In genomic region chr17:67575325-67575724, GRCh38 we compare ENCODE assay signal across 10 cellular contexts.
A peak's percentile ranks its signal among the peaks of the same experiment; 100 is the strongest.
DNase-seq lines count a peak whose midpoint lies in the region; ATAC-seq, FAIRE-seq and TF ChIP-seq lines count a peak whose summit lies in the region.
"Had no signal": no experiment of that assay in that cellular context is flagged by ENCODE, and none has a peak within 500 bp of the region (broad histone marks: within the 10 kb centered on the region; RNA-seq: fewer than 3 reads in every experiment).

No MANE protein-coding gene starts in this region.

- no peaks in the 10 kb centered on the region for H3K36me3 ChIP-seq in K562 (ENCODE audit: control insufficient read depth, insufficient read depth, low read length)

- H4K20me1 ChIP-seq in K562 (replicated peaks; ENCODE audit: control insufficient read depth, insufficient read depth, low read length) = no peaks in the 10 kb centered on the region; the same call in 1 of the 2 replicates

- ATAC-seq in GM18867 (IDR thresholded peaks at IDR 0.05; ENCODE audit: unreplicated experiment) = peak; percentile 40
- peak; percentile 45; the same call in 2 of the 3 replicates for ATAC-seq in K562
- ATAC-seq in Right ventricle myocardium superior (ENCODE audit: poor library complexity) = no peak

- no peak overlapping the region for H3K4me2 ChIP-seq in K562 (ENCODE audit: insufficient read depth, low read length)

- no peak for FAIRE-seq in K562 (lab: Jason Lieb, UNC)

- CTCF ChIA-PET in K562 (lab: Yijun Ruan, JAX; ENCODE audit: low intra/inter-chr PET ratio) = interaction anchor here (0.7 kb wide), 1 partner anchor 42 kb away, joined by 4 read pairs; no protein-coding TSS in a partner anchor

- TF ChIP-seq EP300 in K562 (IDR thresholded peaks at IDR 0.05; ENCODE audit: low read length) = no peak

- DNase-seq in NCI-H1105 treated with DMSO at 0.1 percent for 48 hours (lab: John Stamatoyannopoulos, UW) (peak; percentile 67), K562 (ENCODE audit: extremely low read depth in 1 of 4, low spot score in 3 of 4) (peak in 1 of 4 experiments; percentile 5), SW480 (ENCODE audit: low spot score) (no peak), Right ventricle myocardium superior (no peak), pons (ENCODE audit: low spot score) (no peak), DMS114 treated with DMSO at 0.1 percent for 48 hours (lab: John Stamatoyannopoulos, UW; ENCODE audit: unreplicated experiment) (no peak)
- DNase-seq: activated naive CD4-positive, alpha-beta T cell treated with anti-CD3 and anti-CD28 coated beads, Interleukin-2, amount 50 U/mL, for 16 hours; KG1 had no signal

- peaks cover 32 to 51% of the 10 kb centered on the region in 2 experiments; a peak in 4 of 5 replicates for H3K27me3 ChIP-seq in K562 (ENCODE audit: control insufficient read depth in 2 of 2, insufficient read depth in 2 of 2, low read length in 2 of 2)

- in situ Hi-C loops in K562 (cut with MboI) = no loop called here

- no peaks in the 10 kb centered on the region for H3K9me3 ChIP-seq in K562 (replicated peaks; ENCODE audit: control insufficient read depth, insufficient read depth, low read depth, low read length)

- no peak overlapping the region for H3K9ac ChIP-seq in K562 (ENCODE audit: insufficient read depth in 1 of 2, low read depth in 2 of 2, low read length in 2 of 2)

- POLR2A ChIA-PET in K562 (lab: Yijun Ruan, JAX) = no interaction called here

- no peaks in the 10 kb centered on the region for H3K9me1 ChIP-seq in K562 (ENCODE audit: control insufficient read depth, insufficient read depth, low read length)

- H2AFZ ChIP-seq in K562 (ENCODE audit: low read depth, low read length) = no peak overlapping the region

- H3K27ac ChIP-seq in 22Rv1 (no peak overlapping the region), K562 (ENCODE audit: extremely low read depth, low read depth, low read length) (no peak overlapping the region)

- H3K4me3 ChIP-seq in K562 = no peak overlapping the region

- TF ChIP-seq POLR2A in K562 (conservative IDR thresholded peaks at IDR 0.05) = no peak

- TF ChIP-seq RAD21 in K562 (CRISPR knock-in tag; conservative IDR thresholded peaks at IDR 0.05 in 1 of 2, IDR thresholded peaks at IDR 0.05 in 1 of 2) = no peak

- 0% methylated on average over 13 of the region's 13 CpGs for whole genome bisulfite sequencing in K562 (ENCODE audit: insufficient coverage, low coverage, missing lambda C conversion rate)

- no peaks in the 10 kb centered on the region for H3K79me2 ChIP-seq in K562 (ENCODE audit: control insufficient read depth, insufficient read depth, low read length)

- BruUV-seq in K562 (replicated peaks; lab: Mats Ljungman, UMichigan) = no TSS peak

- peak; percentile 5; the same call in 1 of the 2 replicates for TF ChIP-seq CTCF in 22Rv1 (IDR thresholded peaks at IDR 0.05)
- peak in 1 of 3 experiments; percentile 28; a peak in 2 of 6 replicates for TF ChIP-seq CTCF in K562 (IDR thresholded peaks at IDR 0.05 in 2 of 3, conservative IDR thresholded peaks at IDR 0.05 in 1 of 3; ENCODE audit: insufficient read depth in 2 of 3, low read depth in 1 of 3, low read length in 3 of 3)

- intact Hi-C loops in K562 (cut with micrococcal nuclease) = no loop called here
- intact Hi-C loops in Right ventricle myocardium superior (cut with DNase I) = no loop called here

- H3K4me1 ChIP-seq in K562 (replicated peaks in 1 of 2; ENCODE audit: control insufficient read depth in 2 of 2, insufficient read depth in 2 of 2, low read length in 2 of 2) = no peaks in the 10 kb centered on the region

TF ChIP-seq in K562, 482 proteins besides CTCF, POLR2A, EP300 and RAD21:
- TF ChIP-seq HCFC1 (IDR thresholded peaks at IDR 0.05; ENCODE audit: low read depth, low read length) = no peak
- no peak for TF ChIP-seq KLF1 (tag; IDR thresholded peaks at IDR 0.05)
- TF ChIP-seq ZNF398 (CRISPR knock-in tag; IDR thresholded peaks at IDR 0.05) = no peak
- TF ChIP-seq CEBPG (CRISPR knock-in tag; IDR thresholded peaks at IDR 0.05) = no peak
- TF ChIP-seq CEBPG (tag; conservative IDR thresholded peaks at IDR 0.05 in 1 of 2, IDR thresholded peaks at IDR 0.05 in 1 of 2) = no peak
- TF ChIP-seq RBFOX2 (IDR thresholded peaks at IDR 0.05; ENCODE audit: low read depth, low read length) = no peak
- no peak for TF ChIP-seq PHTF2 (CRISPR knock-in tag; IDR thresholded peaks at IDR 0.05)
- no peak for TF ChIP-seq CHD1 (IDR thresholded peaks at IDR 0.05; ENCODE audit: low read length)
- no peak for TF ChIP-seq TAF1 (IDR thresholded peaks at IDR 0.05; ENCODE audit: control insufficient read depth, extremely low read depth, insufficient read depth, low read length, severe bottlenecking)
- no peak for TF ChIP-seq NKRF (IDR thresholded peaks at IDR 0.05; ENCODE audit: borderline replicate concordance)
- no peak for TF ChIP-seq RCOR1 (IDR thresholded peaks at IDR 0.05; ENCODE audit: borderline replicate concordance in 1 of 2, low read depth in 2 of 2, low read length in 2 of 2)
- TF ChIP-seq TRIM25 (IDR thresholded peaks at IDR 0.05; ENCODE audit: borderline replicate concordance) = no peak
- TF ChIP-seq, protein P1, sequence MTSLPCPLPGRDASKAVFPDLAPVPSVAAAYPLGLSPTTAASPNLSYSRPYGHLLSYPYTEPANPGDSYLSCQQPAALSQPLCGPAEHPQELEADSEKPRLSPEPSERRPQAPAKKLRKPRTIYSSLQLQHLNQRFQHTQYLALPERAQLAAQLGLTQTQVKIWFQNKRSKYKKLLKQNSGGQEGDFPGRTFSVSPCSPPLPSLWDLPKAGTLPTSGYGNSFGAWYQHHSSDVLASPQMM (CRISPR knock-in tag; IDR thresholded peaks at IDR 0.05) = no peak
- no peak for TF ChIP-seq EWSR1 (IDR thresholded peaks at IDR 0.05; ENCODE audit: borderline replicate concordance, low read depth, partially characterized antibody)
- no peak for TF ChIP-seq JUN (IDR thresholded peaks at IDR 0.05; ENCODE audit: borderline replicate concordance, low read depth, low read length)
- TF ChIP-seq JUN (CRISPR knock-in tag; IDR thresholded peaks at IDR 0.05; ENCODE audit: borderline replicate concordance) = no peak
- TF ChIP-seq KLF16 (IDR thresholded peaks at IDR 0.05) = no peak
- TF ChIP-seq HNRNPH1 (optimal IDR thresholded peaks at IDR 0.05; ENCODE audit: low read depth, low read length) = no peak
- no peak for TF ChIP-seq CBX8 (IDR thresholded peaks at IDR 0.05; ENCODE audit: borderline replicate concordance, extremely low read depth, low read depth, low read length, poor library complexity, severe bottlenecking)
